ENCODE assay signal across 23 cellular contexts in genomic region chr13:38697197-38697596, GRCh38. TPM values are rescaled to one million over a fixed set of nuclear protein-coding genes. Genes with fewer than 3 reads are reported as not detected.
"Had no signal": no experiment of that assay in that cellular context is flagged by ENCODE, and none has a peak within 500 bp of the region (broad histone marks: within the 10 kb centered on the region; RNA-seq: fewer than 3 reads in every experiment).

No MANE protein-coding gene starts in this region.

- H3K4me1 ChIP-seq: left lung, right lobe of liver, spleen, transverse colon, vagina had no signal

- H3K4me1 Mint-ChIP-seq: naive thymus-derived CD8-positive, alpha-beta T cell; stimulated activated memory B cell treated with anti-CD40 and anti-IgM and Interleukin-4, amounts not matched to agents 10 μg/mL and 1 μg/mL and 100 μg/mL, for 72 hours; stimulated activated naive CD8-positive, alpha-beta T cell treated with anti-CD3 and anti-CD28 coated beads, Interleukin-15, amount 100 ng/mL, for 72 hours had no signal

- H3K27ac Mint-ChIP-seq: naive thymus-derived CD8-positive, alpha-beta T cell; progenitor cell of endocrine pancreas; stimulated activated memory B cell treated with anti-CD40 and anti-IgM and Interleukin-4, amounts not matched to agents 10 μg/mL and 1 μg/mL and 100 μg/mL, for 72 hours; stimulated activated naive CD8-positive, alpha-beta T cell treated with anti-CD3 and anti-CD28 coated beads, Interleukin-15, amount 100 ng/mL, for 72 hours had no signal

- H3K4me3 Mint-ChIP-seq: naive thymus-derived CD8-positive, alpha-beta T cell; stimulated activated memory B cell treated with anti-CD40 and anti-IgM and Interleukin-4, amounts not matched to agents 10 μg/mL and 1 μg/mL and 100 μg/mL, for 72 hours; stimulated activated naive CD8-positive, alpha-beta T cell treated with anti-CD3 and anti-CD28 coated beads, Interleukin-15, amount 100 ng/mL, for 72 hours had no signal

- H3K36me3 Mint-ChIP-seq: naive thymus-derived CD8-positive, alpha-beta T cell; stimulated activated memory B cell treated with anti-CD40 and anti-IgM and Interleukin-4, amounts not matched to agents 10 μg/mL and 1 μg/mL and 100 μg/mL, for 72 hours had no signal

- H3K27me3 ChIP-seq: left lung, ovary, right lobe of liver, spleen, transverse colon, upper lobe of left lung, vagina had no signal

- H3K9me3 ChIP-seq: left lung, mucosa of descending colon, ovary, right lobe of liver, spleen, transverse colon, upper lobe of left lung, vagina had no signal

- ATAC-seq: left colon; mucosa of descending colon; naive thymus-derived CD8-positive, alpha-beta T cell; stimulated activated memory B cell treated with anti-CD40 and anti-IgM and Interleukin-4, amounts not matched to agents 10 μg/mL and 1 μg/mL and 100 μg/mL, for 72 hours; stimulated activated naive CD8-positive, alpha-beta T cell treated with anti-CD3 and anti-CD28 coated beads, Interleukin-15, amount 100 ng/mL, for 72 hours had no signal

- H3K4me3 ChIP-seq: left lung, lung, mucosa of descending colon, ovary, right lobe of liver, spleen, transverse colon, upper lobe of left lung, vagina had no signal

- H3K36me3 ChIP-seq: left lung, ovary, right lobe of liver, spleen, transverse colon, upper lobe of left lung, vagina had no signal

- H3K9me3 Mint-ChIP-seq: stimulated activated memory B cell treated with anti-CD40 and anti-IgM and Interleukin-4, amounts not matched to agents 10 μg/mL and 1 μg/mL and 100 μg/mL, for 72 hours; stimulated activated naive CD8-positive, alpha-beta T cell treated with anti-CD3 and anti-CD28 coated beads, Interleukin-15, amount 100 ng/mL, for 72 hours had no signal

- H3K27me3 Mint-ChIP-seq: naive thymus-derived CD8-positive, alpha-beta T cell; progenitor cell of endocrine pancreas; stimulated activated memory B cell treated with anti-CD40 and anti-IgM and Interleukin-4, amounts not matched to agents 10 μg/mL and 1 μg/mL and 100 μg/mL, for 72 hours; stimulated activated naive CD8-positive, alpha-beta T cell treated with anti-CD3 and anti-CD28 coated beads, Interleukin-15, amount 100 ng/mL, for 72 hours had no signal

- H3K27ac ChIP-seq: left lung, ovary, right lobe of liver, spleen, transverse colon, upper lobe of left lung, vagina had no signal

- DNase-seq: head of caudate nucleus; hippocampal formation; left colon; left lung; midbrain; mucosa of descending colon; naive thymus-derived CD8-positive, alpha-beta T cell; ovary; retina; right lobe of liver; small intestine; spleen; stimulated activated CD4-positive, alpha-beta T cell treated with anti-CD3 and anti-CD28 coated beads, Interleukin-4, amount 100 ng/mL, for 24 hours; stimulated activated CD8-positive, alpha-beta memory T cell treated with anti-CD3 and anti-CD28 coated beads, Interleukin-4, amount 100 ng/mL, for 48 hours; stimulated activated naive CD4-positive, alpha-beta T cell treated with Interleukin-2 at 50 U/mL for 16 hours; stimulated activated naive CD8-positive, alpha-beta T cell treated with anti-CD3 and anti-CD28 coated beads, Interleukin-15, amount 100 ng/mL, for 72 hours; substantia nigra; transverse colon had no signal

RNA-seq across cellular contexts. Expression of gene FREM2, which starts 10.3 kb away (rescaled TPM):
- total RNA-seq: naive thymus-derived CD8-positive, alpha-beta T cell had no signal
- polyA plus RNA-seq: naive thymus-derived CD8-positive, alpha-beta T cell had no signal
